15 cellular contexts compared by ENCODE assay signal in genomic region chr19:33368074-33368864, GRCh38. TPM values are rescaled to one million over a fixed set of nuclear protein-coding genes. Genes with fewer than 3 reads are reported as not detected.
DNase-seq lines count a peak whose midpoint lies in the region; ATAC-seq and TF ChIP-seq lines count a peak whose summit lies in the region.
"Had no signal": no experiment of that assay in that cellular context is flagged by ENCODE, and none has a peak within 500 bp of the region (broad histone marks: within the 10 kb centered on the region; RNA-seq: fewer than 3 reads in every experiment).

No MANE protein-coding gene starts in this region.

- no peak overlapping the region for H2BK12ac ChIP-seq in trophoblast cell (ENCODE audit: low read length)

- no peaks in the 10 kb centered on the region for H3K27me3 Mint-ChIP-seq in activated CD4-positive, alpha-beta T cell treated with anti-CD3 and anti-CD28 coated beads for 36 hours
- H3K27me3 Mint-ChIP-seq in activated CD8-positive, alpha-beta T cell treated with anti-CD3 and anti-CD28 coated beads, Interleukin-2, amount 10 ng/mL, durations not matched to agents 7 days and 5 days (ENCODE audit: low read depth) = peaks cover 14% of the 10 kb centered on the region
- peaks cover 26% of the 10 kb centered on the region for H3K27me3 Mint-ChIP-seq in mesothelial cell of epicardium (ENCODE audit: low read depth)

- no peak overlapping the region for H3K18ac ChIP-seq in trophoblast cell (ENCODE audit: low read length)

- intact Hi-C loops in activated CD4-positive, alpha-beta T cell treated with anti-CD3 and anti-CD28 coated beads for 36 hours (cut with DNase I, micrococcal nuclease) = no loop called here
- intact Hi-C loops in left ventricle myocardium inferior (cut with micrococcal nuclease) = no loop called here

- CTCF ChIA-PET in activated CD4-positive, alpha-beta T cell treated with anti-CD3 and anti-CD28 coated beads for 36 hours (lab: Charles Lee) = interaction anchor here (0.7 to 1.8 kb wide), 4 partner anchors 13 to 321 kb away, joined by 3 to 5 read pairs (median 4); no protein-coding TSS in a partner anchor
- CTCF ChIA-PET in activated CD8-positive, alpha-beta T cell treated with anti-CD3 and anti-CD28 coated beads, Interleukin-2, amount 10 ng/mL, durations not matched to agents 7 days and 5 days (lab: Charles Lee) = interaction anchor here (0.7 kb wide), 1 partner anchor 1421 kb away, joined by 3 read pairs; no protein-coding TSS in a partner anchor

- H4K91ac ChIP-seq in trophoblast cell (ENCODE audit: low read depth, low read length) = no peak overlapping the region

- peaks cover 0 to 4% of the 10 kb centered on the region in 2 experiments for H3K4me1 ChIP-seq in trophoblast cell (ENCODE audit: control insufficient read depth in 1 of 2, insufficient read depth in 2 of 2, low read length in 2 of 2)
- H3K4me1 ChIP-seq in left ventricle myocardium inferior = peaks cover 5% of the 10 kb centered on the region

- no peaks in the 10 kb centered on the region for H3K9me3 Mint-ChIP-seq in activated CD4-positive, alpha-beta T cell treated with anti-CD3 and anti-CD28 coated beads for 36 hours (ENCODE audit: low read depth)
- H3K9me3 Mint-ChIP-seq in activated CD8-positive, alpha-beta T cell treated with anti-CD3 and anti-CD28 coated beads, Interleukin-2, amount 10 ng/mL, durations not matched to agents 7 days and 5 days (ENCODE audit: insufficient read depth) = no peaks in the 10 kb centered on the region
- no peaks in the 10 kb centered on the region for H3K9me3 Mint-ChIP-seq in mesothelial cell of epicardium
- H3K9me3 Mint-ChIP-seq: central memory CD8-positive, alpha-beta T cell; memory B cell had no signal

- H3K4me2 ChIP-seq in trophoblast cell (ENCODE audit: low read length) = no peak overlapping the region

- H3K4me3 Mint-ChIP-seq in activated CD4-positive, alpha-beta T cell treated with anti-CD3 and anti-CD28 coated beads for 36 hours = no peak overlapping the region
- no peak overlapping the region for H3K4me3 Mint-ChIP-seq in activated CD8-positive, alpha-beta T cell treated with anti-CD3 and anti-CD28 coated beads, Interleukin-2, amount 10 ng/mL, durations not matched to agents 7 days and 5 days
- H3K4me3 Mint-ChIP-seq in mesothelial cell of epicardium = no peak overlapping the region
- H3K4me3 Mint-ChIP-seq: central memory CD8-positive, alpha-beta T cell; memory B cell had no signal

- DNase-seq in activated CD4-positive, alpha-beta T cell treated with anti-CD3 and anti-CD28 coated beads for 36 hours = peak; percentile 12
- no peak for DNase-seq in activated CD4-positive, alpha-beta T cell treated with anti-CD3 and anti-CD28 coated beads for 4 hours
- peak; percentile 85 for DNase-seq in M059J (ENCODE audit: low read depth)
- peak; percentile 36 for DNase-seq in brain microvascular endothelial cell
- DNase-seq in trophoblast cell = peak in 1 of 2 donors; percentile 56
- no peak for DNase-seq in activated CD8-positive, alpha-beta T cell treated with anti-CD3 and anti-CD28 coated beads, Interleukin-2, amount 10 ng/mL, durations not matched to agents 7 days and 5 days
- DNase-seq in mesothelial cell of epicardium (ENCODE audit: low spot score in 2 of 2, unreplicated experiment in 2 of 2) = no peak
- DNase-seq in left ventricle myocardium inferior = no peak
- DNase-seq: activated gamma-delta T cell treated with Interleukin-2 at 50 U/mL for 16 hours, NCI-H1105 treated with DMSO at 0.1 percent for 48 hours, occipital lobe, T-helper 2 cell had no signal

- POLR2A ChIA-PET in activated CD4-positive, alpha-beta T cell treated with anti-CD3 and anti-CD28 coated beads for 36 hours (lab: Charles Lee) = no interaction called here
- POLR2A ChIA-PET in activated CD8-positive, alpha-beta T cell treated with anti-CD3 and anti-CD28 coated beads, Interleukin-2, amount 10 ng/mL, durations not matched to agents 7 days and 5 days (lab: Charles Lee) = no interaction called here

- in situ Hi-C loops in brain microvascular endothelial cell (cut with HindIII; ENCODE audit: low pct_ligation_motif_present, low sequenced_read_pairs) = no loop called here

- no peak overlapping the region for H3K27ac ChIP-seq in brain microvascular endothelial cell
- H3K27ac ChIP-seq in trophoblast cell (ENCODE audit: low read depth, low read length) = no peak overlapping the region
- no peak overlapping the region for H3K27ac ChIP-seq in left ventricle myocardium inferior (replicated peaks)
- H3K27ac ChIP-seq: thoracic aorta had no signal

- no peaks in the 10 kb centered on the region for H3K36me3 Mint-ChIP-seq in activated CD4-positive, alpha-beta T cell treated with anti-CD3 and anti-CD28 coated beads for 36 hours (ENCODE audit: low read depth)
- no peaks in the 10 kb centered on the region for H3K36me3 Mint-ChIP-seq in activated CD8-positive, alpha-beta T cell treated with anti-CD3 and anti-CD28 coated beads, Interleukin-2, amount 10 ng/mL, durations not matched to agents 7 days and 5 days (ENCODE audit: low read depth)
- no peaks in the 10 kb centered on the region for H3K36me3 Mint-ChIP-seq in mesothelial cell of epicardium
- H3K36me3 Mint-ChIP-seq: memory B cell had no signal

- no peak overlapping the region for H2BK5ac ChIP-seq in trophoblast cell (ENCODE audit: low read depth, low read length, poor library complexity)

- no peak overlapping the region for H2AK5ac ChIP-seq in trophoblast cell (ENCODE audit: low read length)

- no peaks in the 10 kb centered on the region for H3K27me3 ChIP-seq in brain microvascular endothelial cell (replicated peaks)
- no peaks in the 10 kb centered on the region for H3K27me3 ChIP-seq in trophoblast cell (ENCODE audit: insufficient read depth, low read length)
- H3K27me3 ChIP-seq in left ventricle myocardium inferior (ENCODE audit: low read depth) = peaks cover 6% of the 10 kb centered on the region

- H3K14ac ChIP-seq in trophoblast cell (ENCODE audit: low read length) = no peak overlapping the region

- no peak overlapping the region for H2AFZ ChIP-seq in trophoblast cell (ENCODE audit: insufficient read depth, low read length, poor library complexity)

- no peak overlapping the region for H3K4me3 ChIP-seq in brain microvascular endothelial cell (ENCODE audit: low read depth, low read length)
- H3K4me3 ChIP-seq in trophoblast cell (ENCODE audit: low read depth, low read length) = no peak overlapping the region
- no peak overlapping the region for H3K4me3 ChIP-seq in left ventricle myocardium inferior
- H3K4me3 ChIP-seq: thoracic aorta had no signal

- peak overlapping the region; percentile 60 for H3K9ac ChIP-seq in trophoblast cell (ENCODE audit: low read length)

- H3K27ac Mint-ChIP-seq in activated CD4-positive, alpha-beta T cell treated with anti-CD3 and anti-CD28 coated beads for 36 hours = no peak overlapping the region
- H3K27ac Mint-ChIP-seq in activated CD8-positive, alpha-beta T cell treated with anti-CD3 and anti-CD28 coated beads, Interleukin-2, amount 10 ng/mL, durations not matched to agents 7 days and 5 days = no peak overlapping the region
- no peak overlapping the region for H3K27ac Mint-ChIP-seq in mesothelial cell of epicardium
- H3K27ac Mint-ChIP-seq: memory B cell had no signal

- no peaks in the 10 kb centered on the region for H3K36me3 ChIP-seq in brain microvascular endothelial cell (replicated peaks)
- no peaks in the 10 kb centered on the region for H3K36me3 ChIP-seq in trophoblast cell (ENCODE audit: control insufficient read depth in 1 of 2, insufficient read depth in 2 of 2, low read length in 2 of 2)
- H3K36me3 ChIP-seq in left ventricle myocardium inferior = no peaks in the 10 kb centered on the region
- H3K36me3 ChIP-seq: thoracic aorta had no signal

- H3K9me3 ChIP-seq in trophoblast cell (ENCODE audit: insufficient read depth, low read depth, low read length) = no peaks in the 10 kb centered on the region
- no peaks in the 10 kb centered on the region for H3K9me3 ChIP-seq in left ventricle myocardium inferior (replicated peaks)
- H3K9me3 ChIP-seq: thoracic aorta had no signal

- H3K4ac ChIP-seq in trophoblast cell (ENCODE audit: low read depth, low read length) = no peak overlapping the region

- no peak overlapping the region for H2BK120ac ChIP-seq in trophoblast cell (ENCODE audit: insufficient read depth, low read length, poor library complexity)

- H3K4me1 Mint-ChIP-seq in activated CD4-positive, alpha-beta T cell treated with anti-CD3 and anti-CD28 coated beads for 36 hours = peaks cover 2% of the 10 kb centered on the region
- peaks cover 7% of the 10 kb centered on the region for H3K4me1 Mint-ChIP-seq in activated CD8-positive, alpha-beta T cell treated with anti-CD3 and anti-CD28 coated beads, Interleukin-2, amount 10 ng/mL, durations not matched to agents 7 days and 5 days (ENCODE audit: low read depth)
- H3K4me1 Mint-ChIP-seq in mesothelial cell of epicardium = no peaks in the 10 kb centered on the region
- H3K4me1 Mint-ChIP-seq: central memory CD8-positive, alpha-beta T cell; memory B cell had no signal

- H3K79me2 ChIP-seq in trophoblast cell (ENCODE audit: control insufficient read depth, insufficient read depth, low read length, poor library complexity) = peaks cover 2% of the 10 kb centered on the region

- TF ChIP-seq CTCF in brain microvascular endothelial cell (IDR thresholded peaks at IDR 0.05; ENCODE audit: low read depth, low read length, missing control alignments) = no peak
- no peak for TF ChIP-seq CTCF in mesothelial cell of epicardium (IDR thresholded peaks at IDR 0.05; ENCODE audit: unreplicated experiment)
- TF ChIP-seq CTCF in left ventricle myocardium inferior (IDR thresholded peaks at IDR 0.05; ENCODE audit: borderline replicate concordance) = no peak

- ATAC-seq in activated CD4-positive, alpha-beta T cell treated with anti-CD3 and anti-CD28 coated beads for 36 hours = peak; percentile 49
- ATAC-seq in activated CD8-positive, alpha-beta T cell treated with anti-CD3 and anti-CD28 coated beads, Interleukin-2, amount 10 ng/mL, durations not matched to agents 7 days and 5 days = no peak

- H3K79me1 ChIP-seq in trophoblast cell (ENCODE audit: low read length) = peaks cover 5% of the 10 kb centered on the region

- no CpG with 5 or more reads among the region's 5 CpGs for WGBS in trophoblast cell (ENCODE audit: extremely low coverage, insufficient coverage, insufficient read length)

- H3K23ac ChIP-seq in trophoblast cell (ENCODE audit: low read length) = no peak overlapping the region

- H4K12ac ChIP-seq in trophoblast cell (ENCODE audit: low read depth, low read length) = no peak overlapping the region

- H4K8ac ChIP-seq in trophoblast cell (ENCODE audit: low read depth, low read length) = no peak overlapping the region

RNA-seq across cellular contexts. Expression of gene CEBPG, which starts 5.2 kb away (rescaled TPM):
- total RNA-seq in activated CD4-positive, alpha-beta T cell treated with anti-CD3 and anti-CD28 coated beads for 36 hours = 10 to 100 TPM; 25.9 to 29.6 TPM
- total RNA-seq in M059J (2014; rRNA removed; shearing (Covaris generic)) = 14.8 and 16.8 TPM in 2 replicates
- 26.6 and 27.5 TPM in 2 replicates for polyA plus RNA-seq in trophoblast cell (2013)
- total RNA-seq in activated CD8-positive, alpha-beta T cell treated with anti-CD3 and anti-CD28 coated beads, Interleukin-2, amount 10 ng/mL, durations not matched to agents 7 days and 5 days = 10 to 100 TPM; 19.6 to 20.6 TPM
- total RNA-seq in mesothelial cell of epicardium (19.5 to 20.6 TPM (median 19.8 TPM) in 3 replicates), left ventricle myocardium inferior (13.0 TPM)

Comparison
In these comparisons a context has a peak if more than half of its experiments do, and no peak if none do; other contexts are left out.
1. DNase-seq: peak in activated CD4-positive, alpha-beta T cell treated with anti-CD3 and anti-CD28 coated beads for 36 hours (single experiment), M059J (single experiment) and brain microvascular endothelial cell (single experiment); none in activated CD4-positive, alpha-beta T cell treated with anti-CD3 and anti-CD28 coated beads for 4 hours (0 of 2), activated CD8-positive, alpha-beta T cell treated with anti-CD3 and anti-CD28 coated beads, Interleukin-2, amount 10 ng/mL, durations not matched to agents 7 days and 5 days (single experiment), mesothelial cell of epicardium (0 of 2) and left ventricle myocardium inferior (single experiment).